In the genomic region with DNA sequence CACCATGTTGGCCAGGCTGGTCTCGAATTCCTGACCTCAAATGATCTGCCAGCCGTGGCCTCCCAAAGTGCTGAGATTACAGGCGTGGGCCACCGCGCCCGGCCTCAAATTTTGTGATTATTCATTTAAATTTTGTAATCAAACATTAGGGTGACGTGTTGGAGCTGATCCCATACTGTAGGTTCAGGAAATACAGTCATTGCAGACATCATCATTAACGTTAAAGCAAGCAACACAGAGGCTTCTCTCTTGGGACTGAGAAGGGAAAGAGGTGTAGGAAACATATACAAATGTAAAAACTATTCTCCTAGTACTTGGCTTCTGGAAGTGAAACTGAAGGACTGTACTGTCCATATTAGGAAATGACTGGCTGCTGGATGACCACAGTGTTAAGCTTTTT, we compare ENCODE assay signal across 17 cellular contexts. TPM values are rescaled to one million over a fixed set of nuclear protein-coding genes. Genes with fewer than 3 reads are reported as not detected.
DNase-seq lines count a peak whose midpoint lies in the region; ATAC-seq, FAIRE-seq and TF ChIP-seq lines count a peak whose summit lies in the region.
"Had no signal": no experiment of that assay in that cellular context is flagged by ENCODE, and none has a peak within 500 bp of the region (broad histone marks: within the 10 kb centered on the region; RNA-seq: fewer than 3 reads in every experiment).

No MANE protein-coding gene starts in this region.

- no peaks in the 10 kb centered on the region for H3K9me3 ChIP-seq in PC-3 (ENCODE audit: low read length)

- H3K36me3 Mint-ChIP-seq in endothelial cell (ENCODE audit: low read depth, unreplicated experiment): no peaks in the 10 kb centered on the region

- no peaks in the 10 kb centered on the region for H3K9me2 ChIP-seq in PC-3 (replicated peaks; ENCODE audit: low read length)

- H3K27ac Mint-ChIP-seq in endothelial cell (ENCODE audit: unreplicated experiment): no peak overlapping the region
- H3K27ac Mint-ChIP-seq: activated CD4-positive, alpha-beta T cell treated with anti-CD3 and anti-CD28 coated beads for 36 hours; activated T-cell treated with anti-CD3 and anti-CD28 coated beads, Interleukin-2, amount 50 U/mL, for 72 hours had no signal

- intact Hi-C loops in PC-3 (cut with micrococcal nuclease): no loop called here

- no peak for TF ChIP-seq POLR2A in GM12891 (IDR thresholded peaks at IDR 0.05; ENCODE audit: low read depth, low read length)

- H3K36me3 ChIP-seq in PC-3 (ENCODE audit: low read depth, low read length): no peaks in the 10 kb centered on the region

- no peak for FAIRE-seq in GM12891 (lab: Jason Lieb, UNC)
- no peak for FAIRE-seq in GM19239 (lab: Jason Lieb, UNC)

- POLR2A ChIA-PET in PC-3 (lab: Charles Lee; ENCODE audit: unreplicated experiment): interaction anchor here (0.6 kb wide), 1 partner anchor 29 kb away, joined by 3 read pairs; no protein-coding TSS in a partner anchor

- H3K4me3 ChIP-seq in PC-3 (ENCODE audit: low read length): no peak overlapping the region

- CTCF ChIA-PET in PC-3 (lab: Charles Lee): no interaction called here

- peaks cover 53% of the 10 kb centered on the region for H3K4me1 ChIP-seq in PC-3 (ENCODE audit: insufficient read depth, low read length)

- BruUV-seq in PC-3 (replicated peaks; lab: Mats Ljungman, UMichigan): no TSS peak

- no peak for DNase-seq in GM12891 (ENCODE audit: insufficient read length, low spot score)
- peak; percentile 57 for DNase-seq in PC-3
- no peak for DNase-seq in endothelial cell (ENCODE audit: low spot score)
- DNase-seq in mesenteric fat pad (ENCODE audit: low spot score): peak; percentile 71
- no peak for DNase-seq in middle frontal gyrus (ENCODE audit: extremely low spot score, low spot score)
- no peak for DNase-seq in GM19239 (ENCODE audit: insufficient read length, low spot score)
- no peak for DNase-seq in germinal center (ENCODE audit: low spot score)
- no peak for DNase-seq in NCI-H2107 treated with DMSO at 0.1 percent for 48 hours (lab: John Stamatoyannopoulos, UW; ENCODE audit: unreplicated experiment)
- DNase-seq: activated CD4-positive, alpha-beta T cell treated with anti-CD3 and anti-CD28 coated beads for 36 hours; activated T-cell treated with anti-CD3 and anti-CD28 coated beads, Interleukin-2, amount 50 U/mL, for 72 hours; amygdala; NCI-H2029 treated with DMSO at 0.1 percent for 48 hours; NK-92 treated with Interleukin-12 subunit alpha and Interleukin-12 subunit beta, amount 100 ng/mL, for 24 hours; retina; stimulated activated CD4-positive, alpha-beta T cell treated with anti-CD3 and anti-CD28 coated beads, Interleukin-4, amount 100 ng/mL, for 24 hours; stimulated activated naive CD4-positive, alpha-beta T cell; SW 1271 had no signal

- no peaks in the 10 kb centered on the region for H4K20me1 ChIP-seq in PC-3 (ENCODE audit: low read length)

- peak overlapping the region; percentile 15 for H3K4me3 Mint-ChIP-seq in endothelial cell (ENCODE audit: unreplicated experiment)
- H3K4me3 Mint-ChIP-seq: activated CD4-positive, alpha-beta T cell treated with anti-CD3 and anti-CD28 coated beads for 36 hours; activated T-cell treated with anti-CD3 and anti-CD28 coated beads, Interleukin-2, amount 50 U/mL, for 72 hours had no signal

- peak overlapping the region; percentile 76 for H3K4me2 ChIP-seq in PC-3 (ENCODE audit: low read length)

- 0 out of 2 replicates have a peak, but pooled peaks have one; percentile 2 for ATAC-seq in PC-3
- ATAC-seq: activated CD4-positive, alpha-beta T cell treated with anti-CD3 and anti-CD28 coated beads for 36 hours; activated T-cell treated with anti-CD3 and anti-CD28 coated beads, Interleukin-2, amount 50 U/mL, for 72 hours had no signal

- peaks cover 15% of the 10 kb centered on the region for H3K4me1 Mint-ChIP-seq in endothelial cell (ENCODE audit: unreplicated experiment)
- H3K4me1 Mint-ChIP-seq: activated CD4-positive, alpha-beta T cell treated with anti-CD3 and anti-CD28 coated beads for 36 hours had no signal

- no peak overlapping the region for H2AFZ ChIP-seq in PC-3 (ENCODE audit: low read length)

- H3K9me3 Mint-ChIP-seq in endothelial cell (ENCODE audit: unreplicated experiment): no peaks in the 10 kb centered on the region
- H3K9me3 Mint-ChIP-seq: activated T-cell treated with anti-CD3 and anti-CD28 coated beads, Interleukin-2, amount 50 U/mL, for 72 hours had no signal

- H3K9ac ChIP-seq in PC-3 (ENCODE audit: low read length): peak overlapping the region; percentile 77

- H3K27me3 Mint-ChIP-seq in endothelial cell (ENCODE audit: unreplicated experiment): no peaks in the 10 kb centered on the region
- H3K27me3 Mint-ChIP-seq: activated CD4-positive, alpha-beta T cell treated with anti-CD3 and anti-CD28 coated beads for 36 hours had no signal

- no peaks in the 10 kb centered on the region for H3K27me3 ChIP-seq in PC-3 (ENCODE audit: low read length)

- peaks cover 16% of the 10 kb centered on the region for H3F3A ChIP-seq in PC-3 (ENCODE audit: low read length, unreplicated experiment)

- TF ChIP-seq CTCF in PC-3 (conservative IDR thresholded peaks at IDR 0.05; ENCODE audit: low read depth, low read length) (no peak), endothelial cell (IDR thresholded peaks at IDR 0.05; ENCODE audit: unreplicated experiment) (no peak)

- no peaks in the 10 kb centered on the region for H3K79me2 ChIP-seq in PC-3 (ENCODE audit: low read length)

- peak overlapping the region; percentile 98 for H3K27ac ChIP-seq in PC-3 (ENCODE audit: low read length)

TF ChIP-seq in GM12891, 5 proteins besides CTCF, POLR2A, EP300 and RAD21:
- TF ChIP-seq SPI1 (IDR thresholded peaks at IDR 0.05; ENCODE audit: low read depth, low read length) (0 out of 2 replicates have a peak, but pooled peaks have one; percentile 14), TAF1 (IDR thresholded peaks at IDR 0.05; ENCODE audit: low read depth, low read length) (no peak)
TF ChIP-seq in GM12891: peak in this region for 1.

RNA-seq across cellular contexts. Expression of a gene that starts 11.1 kb away (rescaled TPM):
- 21.2 TPM for polyA plus RNA-seq in GM12891 (2012; ENCODE audit: low read depth, missing spikeins)
- 17.4 and 19.0 TPM in 2 replicates for total RNA-seq in PC-3 (2014; rRNA removed)
- 70.0 TPM for total RNA-seq in endothelial cell (ENCODE audit: unreplicated experiment)
- total RNA-seq in mesenteric fat pad: 5.8 TPM

Comparison
In these comparisons a context has a peak if more than half of its experiments do, and no peak if none do; other contexts are left out.
1. DNase-seq: peak in PC-3 (single experiment) and mesenteric fat pad (single experiment); none in GM12891 (single experiment), endothelial cell (single experiment), middle frontal gyrus (single experiment), GM19239 (single experiment), germinal center (single experiment) and NCI-H2107 treated with DMSO at 0.1 percent for 48 hours (single experiment).